In genomic region chr10:133394064-133394663, GRCh38 we compare ENCODE assay signal across 1 cellular context.
TF ChIP-seq lines count a peak whose summit lies in the region.

Gene MTG1, plus strand, starts transcription at chr10:133394157. Its CDS starts 64 bp downstream, at chr10:133394221.

TF ChIP-seq in IMR-90, 13 proteins besides CTCF, POLR2A, EP300 and RAD21:
- TF ChIP-seq RCOR1 (IDR thresholded peaks at IDR 0.05; ENCODE audit: insufficient replicate concordance, low read length) (no peak), USF2 (IDR thresholded peaks at IDR 0.05; ENCODE audit: low read depth, low read length) (peak; percentile 36), CHD1 (IDR thresholded peaks at IDR 0.05; ENCODE audit: low read depth, low read length) (no peak; the same call in 1 of the 2 replicates), MAZ (IDR thresholded peaks at IDR 0.05; ENCODE audit: borderline replicate concordance, low read depth, low read length) (peak; percentile 77; the same call in 1 of the 2 replicates), MXI1 (IDR thresholded peaks at IDR 0.05; ENCODE audit: borderline replicate concordance, low read depth, low read length) (peak; percentile 90)
